In genomic region chr19:48737360-48737998, GRCh38 we compare ENCODE assay signal across 12 cellular contexts. TPM values are rescaled to one million over a fixed set of nuclear protein-coding genes. Genes with fewer than 3 reads are reported as not detected.
DNase-seq lines count a peak whose midpoint lies in the region; ATAC-seq and TF ChIP-seq lines count a peak whose summit lies in the region.
"Had no signal": no experiment of that assay in that cellular context is flagged by ENCODE, and none has a peak within 500 bp of the region (broad histone marks: within the 10 kb centered on the region; RNA-seq: fewer than 3 reads in every experiment).

No MANE protein-coding gene starts in this region.

- H3K9me3 ChIP-seq in right atrium auricular region (no peaks in the 10 kb centered on the region), upper lobe of right lung (no peaks in the 10 kb centered on the region), esophagus squamous epithelium (no peaks in the 10 kb centered on the region), BE2C (no peaks in the 10 kb centered on the region)

- H3K27me3 ChIP-seq in right atrium auricular region (no peaks in the 10 kb centered on the region), upper lobe of right lung (no peaks in the 10 kb centered on the region), esophagus squamous epithelium (no peaks in the 10 kb centered on the region), BE2C (peaks cover 5% of the 10 kb centered on the region)

- intact Hi-C loops in Right ventricle myocardium inferior (cut with DNase I) = no loop called here
- intact Hi-C loops in upper lobe of right lung (cut with DNase I) = no loop called here
- intact Hi-C loops in esophagus squamous epithelium (cut with DNase I) = no loop called here

- whole genome bisulfite sequencing in esophagus squamous epithelium, 2 donors = 60 to 69% methylated on average over 21 to 22 of the region's 22 CpGs

- TF ChIP-seq CTCF in right atrium auricular region (IDR thresholded peaks at IDR 0.05) = no peak
- no peak for TF ChIP-seq CTCF in upper lobe of right lung (IDR thresholded peaks at IDR 0.05)
- no peak for TF ChIP-seq CTCF in esophagus squamous epithelium (IDR thresholded peaks at IDR 0.05)
- TF ChIP-seq CTCF in BE2C (IDR thresholded peaks at IDR 0.05; ENCODE audit: low read depth, low read length) = no peak

- in situ Hi-C loops in SK-MEL-5 (cut with HindIII; ENCODE audit: low pct_unique_long_range_greater_than_20kb, low sequenced_read_pairs) = no loop called here

- H3K27ac ChIP-seq in right atrium auricular region (no peak overlapping the region), upper lobe of right lung (no peak overlapping the region), esophagus squamous epithelium (no peak overlapping the region)

- H3K36me3 ChIP-seq in right atrium auricular region (no peaks in the 10 kb centered on the region), upper lobe of right lung (no peaks in the 10 kb centered on the region), esophagus squamous epithelium (no peaks in the 10 kb centered on the region), BE2C (no peaks in the 10 kb centered on the region)

- H3K4me1 ChIP-seq in right atrium auricular region = peaks cover 0 to 17% of the 10 kb centered on the region in 2 donors
- H3K4me1 ChIP-seq in upper lobe of right lung = peaks cover 3% of the 10 kb centered on the region
- peaks cover 22 to 59% (median 31%) of the 10 kb centered on the region in 3 donors for H3K4me1 ChIP-seq in esophagus squamous epithelium
- peaks cover 7% of the 10 kb centered on the region; the same call in 1 of the 2 replicates for H3K4me1 ChIP-seq in BE2C

- H3K4me3 ChIP-seq in right atrium auricular region = no peak overlapping the region
- H3K4me3 ChIP-seq in upper lobe of right lung = peak overlapping the region; percentile 63
- H3K4me3 ChIP-seq in esophagus squamous epithelium = peak overlapping the region in 2 of 4 donors; percentile 69 to 78
- no peak overlapping the region for H3K4me3 ChIP-seq in BE2C (ENCODE audit: low read depth, low read length)

- no peak for TF ChIP-seq POLR2A in esophagus squamous epithelium (IDR thresholded peaks at IDR 0.05)

- ATAC-seq in Right ventricle myocardium inferior = no peak
- no peak for ATAC-seq in upper lobe of right lung

- DNase-seq in Right ventricle myocardium inferior (ENCODE audit: missing footprints) (peak; percentile 58), right atrium auricular region (ENCODE audit: low spot score) (no peak), SK-MEL-5 (ENCODE audit: low read depth, low spot score) (peak; percentile 40), iPS-NIHi11 (ENCODE audit: low spot score) (peak; percentile 80), upper lobe of right lung (no peak), esophagus squamous epithelium (lab: John Stamatoyannopoulos, UW) (no peak), BE2C (no peak)
- no peak for DNase-seq in stimulated activated naive CD4-positive, alpha-beta T cell (lab: John Stamatoyannopoulos, UW)
- DNase-seq: activated T-cell treated with anti-CD3 and anti-CD28 coated beads, Interleukin-2, amount 50 U/mL, for 1 hour; erythroblast; NCI-H446 had no signal

RNA-seq across cellular contexts. Expression of gene RASIP1, which starts 2.9 kb away (rescaled TPM):
- total RNA-seq in Right ventricle myocardium inferior = 15.3 TPM
- total RNA-seq in right atrium auricular region = 10 to 100 TPM; 13.6 to 22.9 TPM
- 0.71 and 1.2 TPM in 2 replicates for total RNA-seq in SK-MEL-5 (2014; rRNA removed; shearing (Covaris generic))
- 0.23 and 1.1 TPM in 2 replicates for polyA plus RNA-seq in SK-MEL-5 (2015; cell fraction: cytosol; rRNA removed)
- 1.2 and 2.0 TPM in 2 replicates for polyA plus RNA-seq in SK-MEL-5 (2015; cell fraction: nucleus; rRNA removed)
- total RNA-seq in upper lobe of right lung = 54.5 TPM
- total RNA-seq in esophagus squamous epithelium = 1 to 10 TPM; 4.0 to 9.6 (median 6.5) TPM
- polyA plus RNA-seq in BE2C (2012; ENCODE audit: insufficient read depth, insufficient read length, low read depth) = 0.82 TPM

RNA-seq across cellular contexts. Expression of gene IZUMO1, which starts 9.2 kb away (rescaled TPM):
- total RNA-seq in Right ventricle myocardium inferior = 0.49 TPM
- not detected for total RNA-seq in right atrium auricular region
- not detected in 2 replicates for total RNA-seq in SK-MEL-5 (2014; rRNA removed; shearing (Covaris generic))
- not detected in 2 replicates for polyA plus RNA-seq in SK-MEL-5 (2015; cell fraction: cytosol; rRNA removed)
- not detected in 2 replicates for polyA plus RNA-seq in SK-MEL-5 (2015; cell fraction: nucleus; rRNA removed)
- total RNA-seq in upper lobe of right lung = 3.8 TPM
- total RNA-seq in esophagus squamous epithelium = 10 to 100 TPM in 1 of 4 donors, 1 to 10 TPM in 2, not detected in 1; 2.3 to 56.0 (median 5.0) TPM
- polyA plus RNA-seq in BE2C (2012; ENCODE audit: insufficient read depth, insufficient read length, low read depth) = not detected

RNA-seq across cellular contexts. Expression of gene FUT1, which starts 15.0 kb away (rescaled TPM):
- total RNA-seq in Right ventricle myocardium inferior (2.1 TPM), right atrium auricular region (1 to 10 TPM; 3.1 to 3.3 TPM), upper lobe of right lung (19.9 TPM), esophagus squamous epithelium (1 to 10 TPM; 3.4 to 6.3 (median 4.8) TPM)
- 0.11 and 0.16 TPM in 2 replicates for total RNA-seq in SK-MEL-5 (2014; rRNA removed; shearing (Covaris generic))
- polyA plus RNA-seq in SK-MEL-5 (2015; cell fraction: cytosol; rRNA removed) = 0.11 and 0.21 TPM in 2 replicates
- 0.10 and 1.0 TPM in 2 replicates for polyA plus RNA-seq in SK-MEL-5 (2015; cell fraction: nucleus; rRNA removed)
- polyA plus RNA-seq in BE2C (2012; ENCODE audit: insufficient read depth, insufficient read length, low read depth) = 6.3 TPM

RNA-seq across cellular contexts. Expression of gene FGF21, which starts 17.8 kb away (rescaled TPM):
- total RNA-seq in Right ventricle myocardium inferior (not detected), right atrium auricular region (not detected), upper lobe of right lung (not detected), esophagus squamous epithelium (not detected)
- total RNA-seq in SK-MEL-5 (2014; rRNA removed; shearing (Covaris generic)) = not detected in 2 replicates
- polyA plus RNA-seq in SK-MEL-5 (2015; cell fraction: cytosol; rRNA removed) = not detected in 2 replicates
- polyA plus RNA-seq in SK-MEL-5 (2015; cell fraction: nucleus; rRNA removed) = not detected in 2 replicates
- polyA plus RNA-seq in BE2C (2012; ENCODE audit: insufficient read depth, insufficient read length, low read depth) = 9.5 TPM
- total RNA-seq: myocyte had no signal

RNA-seq across cellular contexts. Expression of gene MAMSTR, which starts 18.0 kb away (rescaled TPM):
- total RNA-seq in Right ventricle myocardium inferior = 4.2 TPM
- total RNA-seq in right atrium auricular region = 1 to 10 TPM in 1 of 2 donors, under 1 TPM in 1; 0.70 to 2.4 TPM
- total RNA-seq in SK-MEL-5 (2014; rRNA removed; shearing (Covaris generic)) = 0.35 and 0.50 TPM in 2 replicates
- 0.14 and 0.30 TPM in 2 replicates for polyA plus RNA-seq in SK-MEL-5 (2015; cell fraction: cytosol; rRNA removed)
- 0.26 and 2.0 TPM in 2 replicates for polyA plus RNA-seq in SK-MEL-5 (2015; cell fraction: nucleus; rRNA removed)
- 1.2 TPM for total RNA-seq in upper lobe of right lung
- 1 to 10 TPM in 1 of 4 donors, under 1 TPM in 1, not detected in 2; 0.57 to 2.0 TPM for total RNA-seq in esophagus squamous epithelium
- polyA plus RNA-seq in BE2C (2012; ENCODE audit: insufficient read depth, insufficient read length, low read depth) = 1.8 TPM

Comparison
In these comparisons a context has a peak if more than half of its experiments do, and no peak if none do; other contexts are left out.
1. DNase-seq: peak in Right ventricle myocardium inferior (single experiment), SK-MEL-5 (single experiment) and iPS-NIHi11 (single experiment); none in right atrium auricular region (single experiment), upper lobe of right lung (single experiment), stimulated activated naive CD4-positive, alpha-beta T cell (0 of 6), esophagus squamous epithelium (single experiment) and BE2C (single experiment).